9 cellular contexts compared by ENCODE assay signal in genomic region chr12:115618105-115618504, GRCh38.
"Had no signal": no experiment of that assay in that cellular context is flagged by ENCODE, and none has a peak within 500 bp of the region (broad histone marks: within the 10 kb centered on the region; RNA-seq: fewer than 3 reads in every experiment).

No MANE protein-coding gene starts in this region.

- H3K4me1 ChIP-seq: HAP-1 had no signal

- FAIRE-seq: H1, H54 had no signal

- H2AFZ ChIP-seq: GM23248, GM23338 had no signal

- H3K36me3 ChIP-seq: HAP-1 had no signal

- H3K4me2 ChIP-seq: GM23338 had no signal

- H3K4me3 ChIP-seq: GM23248, GM23338, HAP-1 had no signal

- H3K4me1 Mint-ChIP-seq: GM23338 had no signal

- H3K27ac Mint-ChIP-seq: GM23338, H9, HFFc6 had no signal

- H3K9me3 ChIP-seq: HAP-1 had no signal

- H3K27ac ChIP-seq: GM23248 had no signal

- H3K4me3 Mint-ChIP-seq: GM23338, H9, HFFc6 had no signal

- H3K9ac ChIP-seq: GM23248 had no signal

- DNase-seq: GM23248, GOT3, HCEC 1CT, HFFc6 had no signal
